Comparison of ENCODE assay signal across 1 cellular context in genomic region chr13:31207630-31208549, GRCh38.
TF ChIP-seq lines count a peak whose summit lies in the region.

No MANE protein-coding gene starts in this region.

TF ChIP-seq in HepG2, 621 proteins besides CTCF, POLR2A, EP300 and RAD21:
- no peak for TF ChIP-seq KMT2B (CRISPR knock-in tag; IDR thresholded peaks at IDR 0.05)
- TF ChIP-seq HNF4G (IDR thresholded peaks at IDR 0.05; ENCODE audit: borderline replicate concordance, low read depth, low read length), result peak; percentile 63
- TF ChIP-seq HNF4G (CRISPR knock-in tag; IDR thresholded peaks at IDR 0.05; ENCODE audit: borderline replicate concordance, low read depth), result no peak
- 0 out of 2 replicates have a peak, but pooled peaks have one; percentile 32 for TF ChIP-seq ZMYM2 (CRISPR knock-in tag; IDR thresholded peaks at IDR 0.05)
- TF ChIP-seq HNF4A (CRISPR knock-in tag; IDR thresholded peaks at IDR 0.05), result peak; percentile 75
- no peak for TF ChIP-seq ELF4 (CRISPR knock-in tag; IDR thresholded peaks at IDR 0.05; ENCODE audit: borderline replicate concordance)
- peak; percentile 90 for TF ChIP-seq NCOR1 (IDR thresholded peaks at IDR 0.05; ENCODE audit: borderline replicate concordance, low read length)
TF ChIP-seq in HepG2: peak in this region for 4.
